ENCODE assay signal across 8 cellular contexts in the genomic region with DNA sequence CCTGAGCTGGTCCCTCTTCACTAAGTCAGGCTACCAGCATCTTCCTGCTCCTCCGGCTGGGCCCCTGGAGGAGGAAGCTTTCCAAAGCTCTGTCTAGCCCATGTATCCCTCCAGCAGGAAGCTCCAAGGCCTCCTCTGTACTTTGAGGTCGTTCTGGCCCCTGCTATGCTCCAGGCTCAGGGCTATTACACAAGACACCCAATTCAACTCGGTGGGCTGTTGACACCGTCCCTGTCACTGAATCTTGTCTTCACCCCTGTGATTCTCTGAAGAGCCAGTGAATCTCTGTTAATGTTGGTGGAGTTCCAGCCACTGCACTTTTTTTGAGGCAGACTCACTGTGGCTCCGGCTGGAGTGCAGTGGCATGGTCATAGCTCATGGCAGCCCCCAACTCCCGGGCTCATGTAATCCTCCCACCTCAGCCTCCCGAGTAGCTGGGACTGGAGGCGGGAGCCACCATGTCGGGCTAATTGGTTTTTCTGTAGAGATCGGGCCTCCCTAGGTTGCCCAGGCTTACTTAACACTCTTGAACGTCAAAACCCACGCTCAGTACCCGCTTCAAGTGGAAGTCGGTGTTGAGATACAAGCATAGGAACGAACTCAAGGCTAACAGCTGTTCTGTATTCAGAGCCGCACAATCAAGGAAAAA. TPM values are rescaled to one million over a fixed set of nuclear protein-coding genes. Genes with fewer than 3 reads are reported as not detected.
A peak's percentile ranks its signal among the peaks of the same experiment; 100 is the strongest.
DNase-seq lines count a peak whose midpoint lies in the region; ATAC-seq and TF ChIP-seq lines count a peak whose summit lies in the region.

No MANE protein-coding gene starts in this region.

- no peak for DNase-seq in GM23338 (ENCODE audit: low spot score)
- DNase-seq in SJSA1 (ENCODE audit: low read depth in 1 of 2, low spot score in 2 of 2), result no peak
- DNase-seq in fibroblast of pulmonary artery (ENCODE audit: low read depth), result no peak
- DNase-seq in NOMO-1 treated with DMSO at 0.1 percent for 48 hours (lab: John Stamatoyannopoulos, UW; ENCODE audit: unreplicated experiment), result no peak

- 0 out of 3 replicates have a peak, but pooled peaks cover 4% of the 10 kb centered on the region for H3K9me3 Mint-ChIP-seq in GM23338

- peaks cover 3% of the 10 kb centered on the region; the same call in 1 of the 2 replicates for H3K79me2 ChIP-seq in GM23338 (replicated peaks; ENCODE audit: insufficient read depth)

- no peaks in the 10 kb centered on the region; the same call in 1 of the 2 replicates for H4K20me1 ChIP-seq in GM23338 (replicated peaks; ENCODE audit: insufficient read depth)

- H3K36me3 Mint-ChIP-seq in GM23338 (ENCODE audit: low read depth), result peaks cover 16% of the 10 kb centered on the region

- peak overlapping the region; percentile 97 for H2AFZ ChIP-seq in GM23338

- TF ChIP-seq CTCF in GM23338 (conservative IDR thresholded peaks at IDR 0.05; ENCODE audit: low read depth in 2 of 2), result no peak
- TF ChIP-seq CTCF in fibroblast of pulmonary artery (IDR thresholded peaks at IDR 0.05; ENCODE audit: low read length, missing control alignments), result no peak

- H3K4me1 ChIP-seq in GM23338 (ENCODE audit: insufficient read depth), result peaks cover 10% of the 10 kb centered on the region
- peaks cover 23% of the 10 kb centered on the region for H3K4me1 ChIP-seq in SJSA1 (replicated peaks)
- peaks cover 18% of the 10 kb centered on the region for H3K4me1 ChIP-seq in skeletal muscle satellite cell (ENCODE audit: control insufficient read depth, insufficient read depth, low read length)

- H3K27ac Mint-ChIP-seq in GM23338, result peak overlapping the region; percentile 89

- H3K27me3 Mint-ChIP-seq in GM23338 (ENCODE audit: insufficient read depth, low read depth, poor library complexity), result peaks cover 40% of the 10 kb centered on the region

- H3K36me3 ChIP-seq in GM23338 (ENCODE audit: insufficient read depth) (no peaks in the 10 kb centered on the region; the same call in 1 of the 2 replicates), SJSA1 (peaks cover 21% of the 10 kb centered on the region), skeletal muscle satellite cell (ENCODE audit: insufficient read depth, low read length) (no peaks in the 10 kb centered on the region)

- H3K27me3 ChIP-seq in GM23338 (ENCODE audit: insufficient read depth), result no peaks in the 10 kb centered on the region
- H3K27me3 ChIP-seq in SJSA1 (replicated peaks), result no peaks in the 10 kb centered on the region
- H3K27me3 ChIP-seq in skeletal muscle satellite cell (ENCODE audit: control insufficient read depth, insufficient read depth, low read length), result no peaks in the 10 kb centered on the region

- ATAC-seq in GM23338 (no peak), GM21360 (IDR thresholded peaks at IDR 0.05; ENCODE audit: unreplicated experiment) (no peak), HG03045 (IDR thresholded peaks at IDR 0.05; ENCODE audit: unreplicated experiment) (no peak), GM18867 (IDR thresholded peaks at IDR 0.05; ENCODE audit: unreplicated experiment) (no peak)

- peaks cover 29% of the 10 kb centered on the region for H3F3A ChIP-seq in GM23338 (replicated peaks; ENCODE audit: low read depth)

- H3K4me3 ChIP-seq in GM23338 (peak overlapping the region; percentile 91), SJSA1 (peak overlapping the region; percentile 88), fibroblast of pulmonary artery (replicated peaks; ENCODE audit: low read depth, low read length) (peak overlapping the region; percentile 67), skeletal muscle satellite cell (ENCODE audit: low read length) (peak overlapping the region; percentile 99)

- no peaks in the 10 kb centered on the region for H3K9me2 ChIP-seq in GM23338 (ENCODE audit: insufficient read depth)

- peak overlapping the region; percentile 86 for H3K4me3 Mint-ChIP-seq in GM23338

- H3K27ac ChIP-seq in GM23338 (ENCODE audit: low read depth) (peak overlapping the region; percentile 89), SJSA1 (no peak overlapping the region)

- H3K4me2 ChIP-seq in GM23338 (peak overlapping the region; percentile 75), skeletal muscle satellite cell (ENCODE audit: low read length) (peak overlapping the region; percentile 100)

- H3K9me3 ChIP-seq in SJSA1 (replicated peaks) (no peaks in the 10 kb centered on the region), skeletal muscle satellite cell (replicated peaks; ENCODE audit: low read length) (no peaks in the 10 kb centered on the region)

- H3K9ac ChIP-seq in skeletal muscle satellite cell (ENCODE audit: low read depth, low read length), result peak overlapping the region; percentile 89

- peaks cover 18% of the 10 kb centered on the region for H3K4me1 Mint-ChIP-seq in GM23338

TF ChIP-seq in GM23338, 12 proteins besides CTCF, POLR2A, EP300 and RAD21 (continues in another document):
- TF ChIP-seq ZNF114 (CRISPR knock-in tag; IDR thresholded peaks at IDR 0.05), result no peak
- no peak for TF ChIP-seq POLR2AphosphoS5 (IDR thresholded peaks at IDR 0.05; ENCODE audit: low read depth)
- TF ChIP-seq JUNB (IDR thresholded peaks at IDR 0.05; ENCODE audit: unreplicated experiment), result no peak

RNA-seq across cellular contexts. Expression of gene REX1BD, which starts 0.5 kb away (rescaled TPM):
- total RNA-seq in GM23338 (2014; rRNA removed; shearing (Covaris generic)), result 121 and 124 TPM in 2 replicates
- 135 and 138 TPM in 2 replicates for polyA plus RNA-seq in GM23338 (2016; fragmentation: Nextera tagmentation; extraction: Ambion mirVana)
- 84.0 and 198 TPM in 2 replicates for total RNA-seq in SJSA1 (2014; rRNA removed; shearing (Covaris generic))
- 54.2 and 74.0 TPM in 2 replicates for total RNA-seq in skeletal muscle satellite cell (2012; rRNA removed)

RNA-seq across cellular contexts. Expression of gene UBA52, which starts 16.4 kb away (rescaled TPM):
- 627 and 649 TPM in 2 replicates for total RNA-seq in GM23338 (2014; rRNA removed; shearing (Covaris generic))
- polyA plus RNA-seq in GM23338 (2016; fragmentation: Nextera tagmentation; extraction: Ambion mirVana), result 1,301 and 1,361 TPM in 2 replicates
- 745 and 1,061 TPM in 2 replicates for total RNA-seq in SJSA1 (2014; rRNA removed; shearing (Covaris generic))
- total RNA-seq in skeletal muscle satellite cell (2012; rRNA removed), result 695 and 1,141 TPM in 2 replicates

RNA-seq across cellular contexts. Expression of gene CRLF1, which starts 18.5 kb away (rescaled TPM):
- total RNA-seq in GM23338 (2014; rRNA removed; shearing (Covaris generic)), result 17.1 and 18.1 TPM in 2 replicates
- 19.7 and 22.9 TPM in 2 replicates for polyA plus RNA-seq in GM23338 (2016; fragmentation: Nextera tagmentation; extraction: Ambion mirVana)
- 21.3 and 26.7 TPM in 2 replicates for total RNA-seq in SJSA1 (2014; rRNA removed; shearing (Covaris generic))
- 21.6 and 36.8 TPM in 2 replicates for total RNA-seq in skeletal muscle satellite cell (2012; rRNA removed)

RNA-seq across cellular contexts. Expression of gene TMEM59L, which starts 24.6 kb away (rescaled TPM):
- total RNA-seq in GM23338 (2014; rRNA removed; shearing (Covaris generic)), result 6.8 and 9.8 TPM in 2 replicates
- polyA plus RNA-seq in GM23338 (2016; fragmentation: Nextera tagmentation; extraction: Ambion mirVana), result 15.7 and 16.2 TPM in 2 replicates
- not detected in 2 replicates for total RNA-seq in SJSA1 (2014; rRNA removed; shearing (Covaris generic))
- 0.87 and 1.0 TPM in 2 replicates for total RNA-seq in skeletal muscle satellite cell (2012; rRNA removed)

RNA-seq across cellular contexts. Expression of gene KXD1, which starts 30.4 kb away (rescaled TPM):
- total RNA-seq in GM23338 (2014; rRNA removed; shearing (Covaris generic)), result 162 and 164 TPM in 2 replicates
- 108 and 111 TPM in 2 replicates for polyA plus RNA-seq in GM23338 (2016; fragmentation: Nextera tagmentation; extraction: Ambion mirVana)
- 88.0 and 89.8 TPM in 2 replicates for total RNA-seq in SJSA1 (2014; rRNA removed; shearing (Covaris generic))
- total RNA-seq in skeletal muscle satellite cell (2012; rRNA removed), result 142 and 164 TPM in 2 replicates
